26 cellular contexts compared by ENCODE assay signal in the genomic region with DNA sequence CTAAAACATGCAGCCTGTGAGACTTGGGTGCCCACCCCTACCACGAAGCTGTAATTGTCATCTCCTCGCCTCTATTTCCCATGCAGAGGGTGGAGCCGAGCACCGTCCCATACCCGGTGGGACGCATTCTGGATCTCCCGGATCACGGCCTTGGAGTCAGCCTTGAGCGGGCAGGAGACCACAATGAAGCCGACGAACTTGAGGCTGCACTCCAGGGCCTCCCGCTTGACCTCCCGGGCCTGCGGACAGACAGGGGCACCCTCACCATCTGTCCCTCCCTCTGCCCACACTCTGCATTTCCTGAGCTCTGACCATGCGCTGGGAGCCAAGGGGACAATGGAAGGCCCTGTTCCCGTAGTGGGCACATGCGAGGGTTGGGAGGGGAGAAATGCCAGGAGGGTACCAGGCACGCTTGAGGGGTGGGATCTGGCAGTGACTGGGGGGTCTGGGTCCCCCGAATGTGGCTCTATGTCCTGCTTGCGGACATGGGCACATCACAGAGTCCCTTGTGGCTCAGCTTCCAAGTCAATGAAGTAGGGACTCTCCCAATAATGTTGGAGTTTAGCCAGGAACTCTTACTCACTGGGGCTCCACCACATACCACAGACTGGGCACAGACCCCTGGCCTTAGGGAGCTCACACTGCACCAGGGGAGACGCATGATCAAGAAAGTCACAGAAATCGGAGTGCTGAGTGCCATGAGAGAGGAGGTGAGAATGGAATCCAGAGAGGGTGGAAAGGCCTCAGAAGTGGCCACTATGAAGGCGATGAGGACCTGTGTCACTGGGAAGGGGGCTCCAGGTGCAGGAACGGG. TPM values are rescaled to one million over a fixed set of nuclear protein-coding genes. Genes with fewer than 3 reads are reported as not detected.
DNase-seq lines count a peak whose midpoint lies in the region; ATAC-seq, FAIRE-seq and TF ChIP-seq lines count a peak whose summit lies in the region.
"Had no signal": no experiment of that assay in that cellular context is flagged by ENCODE, and none has a peak within 500 bp of the region (broad histone marks: within the 10 kb centered on the region; RNA-seq: fewer than 3 reads in every experiment).

No MANE protein-coding gene starts in this region.

- no peaks in the 10 kb centered on the region for H4K20me1 ChIP-seq in SK-N-SH (ENCODE audit: insufficient read depth)

- TF ChIP-seq RAD21 in SK-N-SH (IDR thresholded peaks at IDR 0.05; ENCODE audit: low read length) = no peak

- ATAC-seq in SK-N-SH treated with all-trans-retinoic acid at 6 μM for 48 hours (no peak), sciatic nerve (no peak)
- ATAC-seq: heart right ventricle had no signal

- no peak overlapping the region for H3K27ac ChIP-seq in SK-N-SH (ENCODE audit: low read depth in 2 of 2, low read length in 1 of 2)
- H3K27ac ChIP-seq: 22Rv1, BLaER1, heart right ventricle, sigmoid colon had no signal

- intact Hi-C loops in sciatic nerve (cut with DNase I) = no loop called here

- no peak overlapping the region for H3K4me2 ChIP-seq in SK-N-SH
- H3K4me2 ChIP-seq: BLaER1 had no signal

- no peaks in the 10 kb centered on the region for H3K9me2 ChIP-seq in SK-N-SH

- no peak overlapping the region for H3K9ac ChIP-seq in SK-N-SH
- H3K9ac ChIP-seq: BLaER1 had no signal

- no peak overlapping the region for H2AFZ ChIP-seq in SK-N-SH (ENCODE audit: low read depth)

- TF ChIP-seq CTCF in SK-N-SH (IDR thresholded peaks at IDR 0.05) (no peak), cardiac fibroblast (IDR thresholded peaks at IDR 0.05; ENCODE audit: low read depth, low read length) (no peak)

- H3K36me3 ChIP-seq in SK-N-SH (replicated peaks in 1 of 2; ENCODE audit: control insufficient read depth in 1 of 2, insufficient read depth in 2 of 2, low read length in 1 of 2) = peaks cover 9 to 87% of the 10 kb centered on the region in 2 experiments

- no peak overlapping the region for H3K4me3 ChIP-seq in SK-N-SH (ENCODE audit: low read depth in 2 of 2, low read length in 1 of 2)
- no peak overlapping the region for H3K4me3 ChIP-seq in cardiac fibroblast (replicated peaks in 1 of 2; ENCODE audit: low read depth in 2 of 2, low read length in 2 of 2)
- H3K4me3 ChIP-seq: BLaER1, heart right ventricle, lung, sigmoid colon, tibial nerve had no signal

- 93% methylated on average over 21 of the region's 24 CpGs for WGBS in SK-N-SH (ENCODE audit: low lambda C conversion rate)

- CTCF ChIA-PET in SK-N-SH (lab: Yijun Ruan, JAX) = interaction anchor here (1.1 to 5.5 kb wide), 4 partner anchors 9 to 121 kb away, joined by 4 to 49 read pairs (median 14); a partner anchor contains a TSS

- peaks cover 0 to 2% of the 10 kb centered on the region in 2 experiments; a peak in 1 of 4 replicates for H3K4me1 ChIP-seq in SK-N-SH (ENCODE audit: control insufficient read depth in 1 of 2, insufficient read depth in 2 of 2, low read depth in 1 of 2, low read length in 1 of 2)
- H3K4me1 ChIP-seq: sigmoid colon had no signal

- POLR2A ChIA-PET in SK-N-SH (lab: Yijun Ruan, JAX) = interaction anchor here (0.7 kb wide), 1 partner anchor 120 kb away, joined by 3 read pairs; no protein-coding TSS in a partner anchor

- H3K27me3 ChIP-seq in SK-N-SH (ENCODE audit: insufficient read depth) = no peaks in the 10 kb centered on the region
- H3K27me3 ChIP-seq: BLaER1, heart right ventricle, sigmoid colon, tibial nerve had no signal

- TF ChIP-seq EP300 in SK-N-SH (IDR thresholded peaks at IDR 0.05; ENCODE audit: borderline replicate concordance in 1 of 2, low read depth in 1 of 2, low read length in 1 of 2) = no peak

- no peak for FAIRE-seq in urothelium cell line (lab: Jason Lieb, UNC)
- FAIRE-seq: islet of Langerhans, TTC549 had no signal

- H3F3A ChIP-seq in SK-N-SH (replicated peaks; ENCODE audit: insufficient read depth) = peaks cover 3% of the 10 kb centered on the region

- no peaks in the 10 kb centered on the region for H3K79me2 ChIP-seq in SK-N-SH (ENCODE audit: insufficient read depth)

- H3K9me3 ChIP-seq in SK-N-SH = no peaks in the 10 kb centered on the region
- H3K9me3 ChIP-seq: BLaER1, heart right ventricle, sigmoid colon, tibial nerve had no signal

- DNase-seq in SK-N-SH = peak; percentile 25
- DNase-seq in HuH-7.5 (ENCODE audit: low spot score) = peak; percentile 22
- peak; percentile 13 to 34 for DNase-seq in cardiac fibroblast (ENCODE audit: low read depth in 2 of 2)
- DNase-seq in sciatic nerve (ENCODE audit: low spot score) = peak; percentile 57
- no peak for DNase-seq in urothelium cell line (ENCODE audit: low spot score)
- DNase-seq in activated CD4-positive, CD25-positive, alpha-beta regulatory T cell treated with anti-CD3 and anti-CD28 coated beads, Interleukin-2, amount 50 U/mL, for 72 hours = no peak
- no peak for DNase-seq in GM03348 (ENCODE audit: low spot score)
- DNase-seq: activated CD4-positive, alpha-beta T cell treated with anti-CD3 and anti-CD28 coated beads, Interleukin-2, amount 10 ng/mL, durations not matched to agents 7 days and 5 days; activated gamma-delta T cell; amniotic stem cell; DMS 273 treated with DMSO at 0.1 percent for 48 hours; effector memory CD4-positive, alpha-beta T cell; heart right ventricle; MV-4-11; NCI-H187; NCI-H345; RPMI8226; sigmoid colon; stimulated activated naive CD4-positive, alpha-beta T cell treated with Interleukin-2 at 50 U/mL for 16 hours had no signal

TF ChIP-seq in SK-N-SH, 30 proteins besides CTCF, POLR2A, EP300 and RAD21:
- TF ChIP-seq RXRA (IDR thresholded peaks at IDR 0.05; ENCODE audit: borderline replicate concordance, low read depth) (no peak), NFIC (IDR thresholded peaks at IDR 0.05; ENCODE audit: borderline replicate concordance) (no peak)
TF ChIP-seq in SK-N-SH: peak in this region for 0.

TF ChIP-seq in SK-N-SH treated with all-trans-retinoic acid at 6 μM for 48 hours, 23 proteins besides CTCF, POLR2A, EP300 and RAD21 (continues in another document):
- TF ChIP-seq, protein P1, sequence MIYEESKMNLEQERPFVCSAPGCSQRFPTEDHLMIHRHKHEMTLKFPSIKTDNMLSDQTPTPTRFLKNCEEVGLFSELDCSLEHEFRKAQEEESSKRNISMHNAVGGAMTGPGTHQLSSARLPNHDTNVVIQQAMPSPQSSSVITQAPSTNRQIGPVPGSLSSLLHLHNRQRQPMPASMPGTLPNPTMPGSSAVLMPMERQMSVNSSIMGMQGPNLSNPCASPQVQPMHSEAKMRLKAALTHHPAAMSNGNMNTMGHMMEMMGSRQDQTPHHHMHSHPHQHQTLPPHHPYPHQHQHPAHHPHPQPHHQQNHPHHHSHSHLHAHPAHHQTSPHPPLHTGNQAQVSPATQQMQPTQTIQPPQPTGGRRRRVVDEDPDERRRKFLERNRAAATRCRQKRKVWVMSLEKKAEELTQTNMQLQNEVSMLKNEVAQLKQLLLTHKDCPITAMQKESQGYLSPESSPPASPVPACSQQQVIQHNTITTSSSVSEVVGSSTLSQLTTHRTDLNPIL (CRISPR knock-in tag; IDR thresholded peaks at IDR 0.05; ENCODE audit: low read depth) = no peak
- TF ChIP-seq OSR1 (CRISPR knock-in tag; IDR thresholded peaks at IDR 0.05) (no peak), ARNTL (CRISPR knock-in tag; IDR thresholded peaks at IDR 0.05; ENCODE audit: borderline replicate concordance, low read depth) (no peak), GLIS3 (CRISPR knock-in tag; IDR thresholded peaks at IDR 0.05) (no peak), ZC3H10 (CRISPR knock-in tag; IDR thresholded peaks at IDR 0.05) (no peak), SNAI2 (CRISPR knock-in tag; IDR thresholded peaks at IDR 0.05) (no peak), TOX (CRISPR knock-in tag; IDR thresholded peaks at IDR 0.05; ENCODE audit: borderline replicate concordance) (no peak)
- TF ChIP-seq, protein P2, sequence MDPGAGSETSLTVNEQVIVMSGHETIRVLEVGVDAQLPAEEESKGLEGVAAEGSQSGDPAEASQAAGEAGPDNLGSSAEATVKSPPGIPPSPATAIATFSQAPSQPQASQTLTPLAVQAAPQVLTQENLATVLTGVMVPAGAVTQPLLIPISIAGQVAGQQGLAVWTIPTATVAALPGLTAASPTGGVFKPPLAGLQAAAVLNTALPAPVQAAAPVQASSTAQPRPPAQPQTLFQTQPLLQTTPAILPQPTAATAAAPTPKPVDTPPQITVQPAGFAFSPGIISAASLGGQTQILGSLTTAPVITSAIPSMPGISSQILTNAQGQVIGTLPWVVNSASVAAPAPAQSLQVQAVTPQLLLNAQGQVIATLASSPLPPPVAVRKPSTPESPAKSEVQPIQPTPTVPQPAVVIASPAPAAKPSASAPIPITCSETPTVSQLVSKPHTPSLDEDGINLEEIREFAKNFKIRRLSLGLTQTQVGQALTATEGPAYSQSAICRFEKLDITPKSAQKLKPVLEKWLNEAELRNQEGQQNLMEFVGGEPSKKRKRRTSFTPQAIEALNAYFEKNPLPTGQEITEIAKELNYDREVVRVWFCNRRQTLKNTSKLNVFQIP (CRISPR knock-in tag; IDR thresholded peaks at IDR 0.05; ENCODE audit: borderline replicate concordance, low read depth) = no peak

RNA-seq across cellular contexts. Expression of a gene that starts 9.2 kb away (rescaled TPM):
- 5.3 and 6.3 TPM in 2 replicates for polyA plus RNA-seq in SK-N-SH (2012; rRNA removed)
- 2.4 and 3.9 TPM in 2 replicates for polyA plus RNA-seq in SK-N-SH (2012; cell fraction: cytosol; rRNA removed)
- polyA plus RNA-seq in SK-N-SH (2012; cell fraction: nucleus; rRNA removed) = 40.0 and 43.5 TPM in 2 replicates
- total RNA-seq in sciatic nerve = 16.2 TPM

RNA-seq across cellular contexts. Expression of a gene that starts 10.8 kb away (rescaled TPM):
- 49.6 and 67.9 TPM in 2 replicates for polyA plus RNA-seq in SK-N-SH (2012; rRNA removed)
- polyA plus RNA-seq in SK-N-SH (2012; cell fraction: cytosol; rRNA removed) = 15.5 and 24.3 TPM in 2 replicates
- 367 and 465 TPM in 2 replicates for polyA plus RNA-seq in SK-N-SH (2012; cell fraction: nucleus; rRNA removed)
- total RNA-seq in sciatic nerve = 53.3 TPM

RNA-seq across cellular contexts. Expression of a gene that starts 15.9 kb away (rescaled TPM):
- polyA plus RNA-seq in SK-N-SH (2012; rRNA removed) = 2.4 and 3.8 TPM in 2 replicates
- 2.6 and 3.2 TPM in 2 replicates for polyA plus RNA-seq in SK-N-SH (2012; cell fraction: cytosol; rRNA removed)
- 3.0 and 5.6 TPM in 2 replicates for polyA plus RNA-seq in SK-N-SH (2012; cell fraction: nucleus; rRNA removed)
- total RNA-seq in sciatic nerve = 9.3 TPM

RNA-seq across cellular contexts. Expression of a gene that starts 24.7 kb away (rescaled TPM):
- 4.3 and 4.5 TPM in 2 replicates for polyA plus RNA-seq in SK-N-SH (2012; rRNA removed)
- polyA plus RNA-seq in SK-N-SH (2012; cell fraction: cytosol; rRNA removed) = 1.1 and 1.7 TPM in 2 replicates
- polyA plus RNA-seq in SK-N-SH (2012; cell fraction: nucleus; rRNA removed) = 33.9 and 35.0 TPM in 2 replicates
- 11.0 TPM for total RNA-seq in sciatic nerve

RNA-seq across cellular contexts. Expression of a gene that starts 34.2 kb away (rescaled TPM):
- 5.1 and 6.4 TPM in 2 replicates for polyA plus RNA-seq in SK-N-SH (2012; rRNA removed)
- 1.7 and 2.7 TPM in 2 replicates for polyA plus RNA-seq in SK-N-SH (2012; cell fraction: cytosol; rRNA removed)
- 22.9 and 27.6 TPM in 2 replicates for polyA plus RNA-seq in SK-N-SH (2012; cell fraction: nucleus; rRNA removed)
- total RNA-seq in sciatic nerve = 5.1 TPM

Comparison
In these comparisons a context has a peak if more than half of its experiments do, and no peak if none do; other contexts are left out.
1. DNase-seq: peak in SK-N-SH (single experiment), HuH-7.5 (single experiment), cardiac fibroblast (2 of 2) and sciatic nerve (single experiment); none in urothelium cell line (single experiment), activated CD4-positive, CD25-positive, alpha-beta regulatory T cell treated with anti-CD3 and anti-CD28 coated beads, Interleukin-2, amount 50 U/mL, for 72 hours (single experiment) and GM03348 (single experiment).